1 cellular context compared by ENCODE assay signal in the genomic region with DNA sequence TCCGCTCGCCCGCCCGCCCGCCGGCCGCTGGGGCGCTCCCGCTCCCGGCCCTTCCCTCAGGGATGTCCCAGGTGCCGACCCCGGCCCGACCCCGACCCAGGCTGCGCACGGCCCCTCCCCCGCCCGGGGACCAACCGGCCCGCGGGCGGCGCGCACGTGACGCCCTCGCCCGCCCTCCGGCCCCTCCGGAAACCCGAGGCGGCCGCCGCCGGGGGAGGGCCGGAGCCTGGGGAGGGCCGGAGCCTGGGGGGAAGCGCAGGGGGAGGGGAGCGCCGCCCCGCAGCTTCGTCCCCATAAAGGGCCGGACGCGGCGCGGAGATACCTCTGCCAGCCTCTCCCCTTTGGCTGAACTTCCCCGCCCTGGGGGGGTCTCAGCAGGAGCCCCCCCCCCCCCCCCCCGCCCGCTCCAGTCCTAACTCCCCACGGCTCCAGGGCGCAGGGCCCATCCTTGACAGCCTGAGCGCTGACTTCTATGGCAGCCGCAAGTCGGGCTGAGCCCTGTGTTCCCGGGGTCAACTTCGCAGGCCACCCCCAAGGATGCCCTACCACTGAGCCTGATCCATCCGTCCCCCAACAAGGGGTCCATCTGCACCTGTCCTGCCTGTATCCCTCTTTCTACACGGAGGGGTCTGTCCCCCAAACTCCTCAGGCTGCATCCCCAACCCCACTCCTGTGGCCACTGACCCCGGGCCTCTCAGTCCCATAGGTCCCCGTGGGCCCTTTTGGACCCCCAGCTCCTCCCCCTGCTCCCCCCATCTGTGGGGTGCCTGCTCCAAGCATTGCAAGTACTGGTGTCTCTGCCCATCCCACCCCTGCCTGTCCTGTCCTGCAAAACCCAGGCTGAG.
TF ChIP-seq lines count a peak whose summit lies in the region.

A gene (minus strand): TSS at position 69 of the 845 bp plus-strand sequence. CDS start 174 bp downstream, outside the sequence.

TF ChIP-seq in HepG2, 621 proteins besides CTCF, POLR2A, EP300 and RAD21 (continued from another document):
- TF ChIP-seq, protein P1, sequence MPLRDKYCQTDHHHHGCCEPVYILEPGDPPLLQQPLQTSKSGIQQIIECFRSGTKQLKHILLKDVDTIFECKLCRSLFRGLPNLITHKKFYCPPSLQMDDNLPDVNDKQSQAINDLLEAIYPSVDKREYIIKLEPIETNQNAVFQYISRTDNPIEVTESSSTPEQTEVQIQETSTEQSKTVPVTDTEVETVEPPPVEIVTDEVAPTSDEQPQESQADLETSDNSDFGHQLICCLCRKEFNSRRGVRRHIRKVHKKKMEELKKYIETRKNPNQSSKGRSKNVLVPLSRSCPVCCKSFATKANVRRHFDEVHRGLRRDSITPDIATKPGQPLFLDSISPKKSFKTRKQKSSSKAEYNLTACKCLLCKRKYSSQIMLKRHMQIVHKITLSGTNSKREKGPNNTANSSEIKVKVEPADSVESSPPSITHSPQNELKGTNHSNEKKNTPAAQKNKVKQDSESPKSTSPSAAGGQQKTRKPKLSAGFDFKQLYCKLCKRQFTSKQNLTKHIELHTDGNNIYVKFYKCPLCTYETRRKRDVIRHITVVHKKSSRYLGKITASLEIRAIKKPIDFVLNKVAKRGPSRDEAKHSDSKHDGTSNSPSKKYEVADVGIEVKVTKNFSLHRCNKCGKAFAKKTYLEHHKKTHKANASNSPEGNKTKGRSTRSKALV (CRISPR knock-in tag; IDR thresholded peaks at IDR 0.05): no peak
- TF ChIP-seq ZNF746 (CRISPR knock-in tag; IDR thresholded peaks at IDR 0.05) (peak; percentile 71; the same call in 1 of the 2 replicates), MAFK (conservative IDR thresholded peaks at IDR 0.05 in 1 of 2, IDR thresholded peaks at IDR 0.05 in 1 of 2; ENCODE audit: low read length in 2 of 2) (no peak), NR2C2 (CRISPR knock-in tag; IDR thresholded peaks at IDR 0.05; ENCODE audit: borderline replicate concordance) (peak; percentile 31; the same call in 1 of the 2 replicates), PITX1 (CRISPR knock-in tag; IDR thresholded peaks at IDR 0.05) (no peak), NFE2L2 (IDR thresholded peaks at IDR 0.05; ENCODE audit: low read length) (no peak), SAP130 (CRISPR knock-in tag; IDR thresholded peaks at IDR 0.05; ENCODE audit: low read depth) (peak; percentile 4; the same call in 1 of the 2 replicates), MXI1 (IDR thresholded peaks at IDR 0.05; ENCODE audit: borderline replicate concordance, low read depth, low read length) (0 out of 3 replicates have a peak, but pooled peaks have one; percentile 4)
- TF ChIP-seq, protein P2, sequence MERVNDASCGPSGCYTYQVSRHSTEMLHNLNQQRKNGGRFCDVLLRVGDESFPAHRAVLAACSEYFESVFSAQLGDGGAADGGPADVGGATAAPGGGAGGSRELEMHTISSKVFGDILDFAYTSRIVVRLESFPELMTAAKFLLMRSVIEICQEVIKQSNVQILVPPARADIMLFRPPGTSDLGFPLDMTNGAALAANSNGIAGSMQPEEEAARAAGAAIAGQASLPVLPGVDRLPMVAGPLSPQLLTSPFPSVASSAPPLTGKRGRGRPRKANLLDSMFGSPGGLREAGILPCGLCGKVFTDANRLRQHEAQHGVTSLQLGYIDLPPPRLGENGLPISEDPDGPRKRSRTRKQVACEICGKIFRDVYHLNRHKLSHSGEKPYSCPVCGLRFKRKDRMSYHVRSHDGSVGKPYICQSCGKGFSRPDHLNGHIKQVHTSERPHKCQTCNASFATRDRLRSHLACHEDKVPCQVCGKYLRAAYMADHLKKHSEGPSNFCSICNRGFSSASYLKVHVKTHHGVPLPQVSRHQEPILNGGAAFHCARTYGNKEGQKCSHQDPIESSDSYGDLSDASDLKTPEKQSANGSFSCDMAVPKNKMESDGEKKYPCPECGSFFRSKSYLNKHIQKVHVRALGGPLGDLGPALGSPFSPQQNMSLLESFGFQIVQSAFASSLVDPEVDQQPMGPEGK (CRISPR knock-in tag; IDR thresholded peaks at IDR 0.05): peak; percentile 84
- TF ChIP-seq, protein P3, sequence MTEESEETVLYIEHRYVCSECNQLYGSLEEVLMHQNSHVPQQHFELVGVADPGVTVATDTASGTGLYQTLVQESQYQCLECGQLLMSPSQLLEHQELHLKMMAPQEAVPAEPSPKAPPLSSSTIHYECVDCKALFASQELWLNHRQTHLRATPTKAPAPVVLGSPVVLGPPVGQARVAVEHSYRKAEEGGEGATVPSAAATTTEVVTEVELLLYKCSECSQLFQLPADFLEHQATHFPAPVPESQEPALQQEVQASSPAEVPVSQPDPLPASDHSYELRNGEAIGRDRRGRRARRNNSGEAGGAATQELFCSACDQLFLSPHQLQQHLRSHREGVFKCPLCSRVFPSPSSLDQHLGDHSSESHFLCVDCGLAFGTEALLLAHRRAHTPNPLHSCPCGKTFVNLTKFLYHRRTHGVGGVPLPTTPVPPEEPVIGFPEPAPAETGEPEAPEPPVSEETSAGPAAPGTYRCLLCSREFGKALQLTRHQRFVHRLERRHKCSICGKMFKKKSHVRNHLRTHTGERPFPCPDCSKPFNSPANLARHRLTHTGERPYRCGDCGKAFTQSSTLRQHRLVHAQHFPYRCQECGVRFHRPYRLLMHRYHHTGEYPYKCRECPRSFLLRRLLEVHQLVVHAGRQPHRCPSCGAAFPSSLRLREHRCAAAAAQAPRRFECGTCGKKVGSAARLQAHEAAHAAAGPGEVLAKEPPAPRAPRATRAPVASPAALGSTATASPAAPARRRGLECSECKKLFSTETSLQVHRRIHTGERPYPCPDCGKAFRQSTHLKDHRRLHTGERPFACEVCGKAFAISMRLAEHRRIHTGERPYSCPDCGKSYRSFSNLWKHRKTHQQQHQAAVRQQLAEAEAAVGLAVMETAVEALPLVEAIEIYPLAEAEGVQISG (CRISPR knock-in tag; IDR thresholded peaks at IDR 0.05): peak; percentile 18; the same call in 1 of the 2 replicates
- TF ChIP-seq, protein P4, sequence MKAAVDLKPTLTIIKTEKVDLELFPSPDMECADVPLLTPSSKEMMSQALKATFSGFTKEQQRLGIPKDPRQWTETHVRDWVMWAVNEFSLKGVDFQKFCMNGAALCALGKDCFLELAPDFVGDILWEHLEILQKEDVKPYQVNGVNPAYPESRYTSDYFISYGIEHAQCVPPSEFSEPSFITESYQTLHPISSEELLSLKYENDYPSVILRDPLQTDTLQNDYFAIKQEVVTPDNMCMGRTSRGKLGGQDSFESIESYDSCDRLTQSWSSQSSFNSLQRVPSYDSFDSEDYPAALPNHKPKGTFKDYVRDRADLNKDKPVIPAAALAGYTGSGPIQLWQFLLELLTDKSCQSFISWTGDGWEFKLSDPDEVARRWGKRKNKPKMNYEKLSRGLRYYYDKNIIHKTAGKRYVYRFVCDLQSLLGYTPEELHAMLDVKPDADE (CRISPR knock-in tag; IDR thresholded peaks at IDR 0.05): no peak
- TF ChIP-seq, protein P5, sequence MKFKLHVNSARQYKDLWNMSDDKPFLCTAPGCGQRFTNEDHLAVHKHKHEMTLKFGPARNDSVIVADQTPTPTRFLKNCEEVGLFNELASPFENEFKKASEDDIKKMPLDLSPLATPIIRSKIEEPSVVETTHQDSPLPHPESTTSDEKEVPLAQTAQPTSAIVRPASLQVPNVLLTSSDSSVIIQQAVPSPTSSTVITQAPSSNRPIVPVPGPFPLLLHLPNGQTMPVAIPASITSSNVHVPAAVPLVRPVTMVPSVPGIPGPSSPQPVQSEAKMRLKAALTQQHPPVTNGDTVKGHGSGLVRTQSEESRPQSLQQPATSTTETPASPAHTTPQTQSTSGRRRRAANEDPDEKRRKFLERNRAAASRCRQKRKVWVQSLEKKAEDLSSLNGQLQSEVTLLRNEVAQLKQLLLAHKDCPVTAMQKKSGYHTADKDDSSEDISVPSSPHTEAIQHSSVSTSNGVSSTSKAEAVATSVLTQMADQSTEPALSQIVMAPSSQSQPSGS (CRISPR knock-in tag; IDR thresholded peaks at IDR 0.05): no peak
